ENCODE assay signal across 1 cellular context in the genomic region with DNA sequence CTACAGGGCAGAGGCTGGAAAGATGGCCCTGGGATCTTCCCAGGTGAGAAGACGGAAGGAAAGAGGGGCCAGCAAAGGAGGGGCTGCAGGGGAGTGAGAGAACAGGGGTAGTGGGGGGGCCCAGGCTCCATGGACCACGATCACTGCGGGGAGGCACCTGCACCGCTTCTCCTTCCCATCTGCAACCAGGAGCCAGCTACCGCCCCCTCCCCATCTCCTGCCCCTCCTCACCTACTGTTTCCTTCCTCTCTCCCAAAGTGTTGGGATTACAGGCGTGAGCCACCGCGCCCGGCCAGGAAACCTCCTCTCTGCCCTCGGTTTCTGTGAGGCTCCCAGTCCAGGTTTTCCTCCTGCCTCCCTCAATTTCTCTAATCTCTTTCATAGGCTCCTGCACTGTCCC.
TF ChIP-seq lines count a peak whose summit lies in the region.

No MANE protein-coding gene starts in this region.

TF ChIP-seq in IMR-90, 13 proteins besides CTCF, POLR2A, EP300 and RAD21:
- TF ChIP-seq FOS (IDR thresholded peaks at IDR 0.05; ENCODE audit: low read depth, low read length), result no peak
- no peak for TF ChIP-seq RFX5 (IDR thresholded peaks at IDR 0.05; ENCODE audit: low read depth, low read length)
- TF ChIP-seq, protein P1, sequence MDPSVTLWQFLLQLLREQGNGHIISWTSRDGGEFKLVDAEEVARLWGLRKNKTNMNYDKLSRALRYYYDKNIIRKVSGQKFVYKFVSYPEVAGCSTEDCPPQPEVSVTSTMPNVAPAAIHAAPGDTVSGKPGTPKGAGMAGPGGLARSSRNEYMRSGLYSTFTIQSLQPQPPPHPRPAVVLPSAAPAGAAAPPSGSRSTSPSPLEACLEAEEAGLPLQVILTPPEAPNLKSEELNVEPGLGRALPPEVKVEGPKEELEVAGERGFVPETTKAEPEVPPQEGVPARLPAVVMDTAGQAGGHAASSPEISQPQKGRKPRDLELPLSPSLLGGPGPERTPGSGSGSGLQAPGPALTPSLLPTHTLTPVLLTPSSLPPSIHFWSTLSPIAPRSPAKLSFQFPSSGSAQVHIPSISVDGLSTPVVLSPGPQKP (IDR thresholded peaks at IDR 0.05; ENCODE audit: borderline replicate concordance, low read depth, low read length), result no peak
- no peak for TF ChIP-seq MAZ (IDR thresholded peaks at IDR 0.05; ENCODE audit: borderline replicate concordance, low read depth, low read length)
- TF ChIP-seq MAFK (IDR thresholded peaks at IDR 0.05; ENCODE audit: low read depth, low read length), result no peak
- no peak for TF ChIP-seq RCOR1 (IDR thresholded peaks at IDR 0.05; ENCODE audit: insufficient replicate concordance, low read length)
- TF ChIP-seq SMC3 (IDR thresholded peaks at IDR 0.05; ENCODE audit: low read depth, low read length), result no peak
- no peak for TF ChIP-seq BHLHE40 (IDR thresholded peaks at IDR 0.05; ENCODE audit: low read depth, low read length)
- TF ChIP-seq NFE2L2 (IDR thresholded peaks at IDR 0.05; ENCODE audit: low read depth, low read length), result no peak
- TF ChIP-seq CHD1 (IDR thresholded peaks at IDR 0.05; ENCODE audit: low read depth, low read length), result no peak
- TF ChIP-seq, protein P2, sequence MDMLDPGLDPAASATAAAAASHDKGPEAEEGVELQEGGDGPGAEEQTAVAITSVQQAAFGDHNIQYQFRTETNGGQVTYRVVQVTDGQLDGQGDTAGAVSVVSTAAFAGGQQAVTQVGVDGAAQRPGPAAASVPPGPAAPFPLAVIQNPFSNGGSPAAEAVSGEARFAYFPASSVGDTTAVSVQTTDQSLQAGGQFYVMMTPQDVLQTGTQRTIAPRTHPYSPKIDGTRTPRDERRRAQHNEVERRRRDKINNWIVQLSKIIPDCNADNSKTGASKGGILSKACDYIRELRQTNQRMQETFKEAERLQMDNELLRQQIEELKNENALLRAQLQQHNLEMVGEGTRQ (IDR thresholded peaks at IDR 0.05; ENCODE audit: low read depth, low read length), result no peak
- TF ChIP-seq MXI1 (IDR thresholded peaks at IDR 0.05; ENCODE audit: borderline replicate concordance, low read depth, low read length), result no peak
- TF ChIP-seq CEBPB (IDR thresholded peaks at IDR 0.05; ENCODE audit: low read depth, low read length), result no peak
